ENCODE assay signal across 17 cellular contexts in the genomic region with DNA sequence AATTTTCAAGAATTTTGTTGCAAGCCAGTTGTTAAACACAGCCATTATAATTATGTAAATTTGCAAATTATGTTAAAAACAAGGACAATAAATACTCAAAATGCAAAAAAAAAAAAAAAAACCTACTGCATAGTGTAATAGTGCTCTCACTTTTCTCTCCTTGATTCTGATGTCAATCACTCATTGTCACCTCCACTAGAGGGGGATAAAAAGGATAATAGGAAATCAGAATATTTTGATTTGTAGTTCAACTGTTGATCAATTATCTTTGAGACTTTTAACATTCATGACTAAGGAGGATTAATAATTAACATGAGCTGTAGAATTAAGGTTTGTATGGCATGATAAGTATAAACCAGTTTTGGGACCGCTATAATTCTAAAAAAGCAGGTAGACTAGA. TPM values are rescaled to one million over a fixed set of nuclear protein-coding genes. Genes with fewer than 3 reads are reported as not detected.
A peak's percentile ranks its signal among the peaks of the same experiment; 100 is the strongest.
DNase-seq lines count a peak whose midpoint lies in the region; ATAC-seq and TF ChIP-seq lines count a peak whose summit lies in the region.
"Had no signal": no experiment of that assay in that cellular context is flagged by ENCODE, and none has a peak within 500 bp of the region (broad histone marks: within the 10 kb centered on the region; RNA-seq: fewer than 3 reads in every experiment).

No MANE protein-coding gene starts in this region.

- no peaks in the 10 kb centered on the region for H3F3A ChIP-seq in Loucy (ENCODE audit: low read depth)

- H4K20me1 ChIP-seq in Loucy (ENCODE audit: insufficient read depth, low read length, poor library complexity, severe bottlenecking), result no peaks in the 10 kb centered on the region

- no peak overlapping the region for H3K9ac ChIP-seq in Loucy (ENCODE audit: low read depth, low read length, poor library complexity, severe bottlenecking)

- H3K4me1 ChIP-seq in cardiac muscle cell (ENCODE audit: low read depth), result no peaks in the 10 kb centered on the region
- peaks cover 25% of the 10 kb centered on the region for H3K4me1 ChIP-seq in Loucy (ENCODE audit: insufficient read depth, low read length, poor library complexity, severe bottlenecking)
- H3K4me1 ChIP-seq: Caco-2 had no signal

- peak overlapping the region; percentile 40 for H3K27ac Mint-ChIP-seq in dendritic cell treated with granulocyte-macrophage colony-stimulating factor and Interleukin-4, amounts not matched to agents 40 ng/mL and 50 ng/mL, for 4 days
- no peak overlapping the region for H3K27ac Mint-ChIP-seq in progenitor cell of endocrine pancreas
- H3K27ac Mint-ChIP-seq: CD4-positive, alpha-beta T cell; IgD-negative memory B cell had no signal

- no peak for ATAC-seq in GM21360 (IDR thresholded peaks at IDR 0.05; ENCODE audit: unreplicated experiment)

- DNase-seq in cardiac muscle cell (ENCODE audit: low read depth in 1 of 2, low spot score in 1 of 2) (no peak), cardiac septum (ENCODE audit: low spot score) (no peak), progenitor cell of endocrine pancreas (ENCODE audit: low spot score, unreplicated experiment) (no peak), NCI-H510A (lab: John Stamatoyannopoulos, UW) (no peak)
- no peak for DNase-seq in stimulated activated CD4-positive, alpha-beta T cell treated with anti-CD3 and anti-CD28 coated beads, Interleukin-2, amount 100 ng/mL, for 48 hours
- DNase-seq: Caco-2; CD4-positive, alpha-beta T cell; GF-D8; NCI-H1105; NCI-H1694 treated with DMSO at 0.1 percent for 48 hours; NCI-H774 had no signal

- H3K36me3 ChIP-seq in cardiac muscle cell, result no peaks in the 10 kb centered on the region
- no peaks in the 10 kb centered on the region for H3K36me3 ChIP-seq in Loucy (ENCODE audit: insufficient read depth, low read length)

- peak; percentile 1 for TF ChIP-seq CTCF in cardiac muscle cell (IDR thresholded peaks at IDR 0.05; ENCODE audit: low read depth, low read length)
- TF ChIP-seq CTCF in Loucy (conservative IDR thresholded peaks at IDR 0.05; ENCODE audit: low read length), result peak; percentile 64
- TF ChIP-seq CTCF in progenitor cell of endocrine pancreas (IDR thresholded peaks at IDR 0.05; ENCODE audit: unreplicated experiment), result peak; percentile 8

- H3K4me3 Mint-ChIP-seq in dendritic cell treated with granulocyte-macrophage colony-stimulating factor and Interleukin-4, amounts not matched to agents 40 ng/mL and 50 ng/mL, for 4 days, result no peak overlapping the region
- no peak overlapping the region for H3K4me3 Mint-ChIP-seq in progenitor cell of endocrine pancreas (ENCODE audit: low read depth)
- H3K4me3 Mint-ChIP-seq: CD4-positive, alpha-beta T cell; IgD-negative memory B cell had no signal

- peaks cover 32% of the 10 kb centered on the region for H3K4me1 Mint-ChIP-seq in dendritic cell treated with granulocyte-macrophage colony-stimulating factor and Interleukin-4, amounts not matched to agents 40 ng/mL and 50 ng/mL, for 4 days (ENCODE audit: low read depth)
- no peaks in the 10 kb centered on the region for H3K4me1 Mint-ChIP-seq in progenitor cell of endocrine pancreas (ENCODE audit: low read depth)
- H3K4me1 Mint-ChIP-seq: IgD-negative memory B cell had no signal

- H3K9me3 ChIP-seq in cardiac muscle cell (ENCODE audit: low read depth), result no peaks in the 10 kb centered on the region
- no peaks in the 10 kb centered on the region for H3K9me3 ChIP-seq in Loucy (ENCODE audit: insufficient read depth, low read depth, low read length)
- H3K9me3 ChIP-seq: Caco-2 had no signal

- H3K27me3 Mint-ChIP-seq in dendritic cell treated with granulocyte-macrophage colony-stimulating factor and Interleukin-4, amounts not matched to agents 40 ng/mL and 50 ng/mL, for 4 days, result no peaks in the 10 kb centered on the region
- H3K27me3 Mint-ChIP-seq in progenitor cell of endocrine pancreas, result no peaks in the 10 kb centered on the region
- H3K27me3 Mint-ChIP-seq: IgD-negative memory B cell had no signal

- intact Hi-C loops in cardiac septum (cut with DNase I), result no loop called here
- intact Hi-C loops in dendritic cell treated with granulocyte-macrophage colony-stimulating factor and Interleukin-4, amounts not matched to agents 40 ng/mL and 50 ng/mL, for 4 days (cut with micrococcal nuclease), result no loop called here

- no peak overlapping the region for H3K4me3 ChIP-seq in cardiac muscle cell
- H3K4me3 ChIP-seq in Loucy (ENCODE audit: low read length, poor library complexity, severe bottlenecking), result no peak overlapping the region
- H3K4me3 ChIP-seq: GM12878 had no signal

- no peaks in the 10 kb centered on the region for H3K27me3 ChIP-seq in cardiac muscle cell
- H3K27me3 ChIP-seq in Loucy (ENCODE audit: insufficient read depth, low read length, poor library complexity, severe bottlenecking), result no peaks in the 10 kb centered on the region

- peaks cover 6% of the 10 kb centered on the region for H3K36me3 Mint-ChIP-seq in dendritic cell treated with granulocyte-macrophage colony-stimulating factor and Interleukin-4, amounts not matched to agents 40 ng/mL and 50 ng/mL, for 4 days (ENCODE audit: low read depth)
- no peaks in the 10 kb centered on the region for H3K36me3 Mint-ChIP-seq in progenitor cell of endocrine pancreas (ENCODE audit: insufficient read depth)
- H3K36me3 Mint-ChIP-seq: IgD-negative memory B cell had no signal

- no peaks in the 10 kb centered on the region for H3K9me3 Mint-ChIP-seq in dendritic cell treated with granulocyte-macrophage colony-stimulating factor and Interleukin-4, amounts not matched to agents 40 ng/mL and 50 ng/mL, for 4 days
- H3K9me3 Mint-ChIP-seq in progenitor cell of endocrine pancreas (ENCODE audit: low read depth), result no peaks in the 10 kb centered on the region
- H3K9me3 Mint-ChIP-seq: CD4-positive, alpha-beta T cell had no signal

- no peaks in the 10 kb centered on the region for H3K9me2 ChIP-seq in Loucy (replicated peaks; ENCODE audit: low read depth, low read length)

- no peaks in the 10 kb centered on the region for H3K79me2 ChIP-seq in Loucy (ENCODE audit: insufficient read depth, low read length)

- no peak overlapping the region for H2AFZ ChIP-seq in Loucy (ENCODE audit: low read length)

- H3K4me2 ChIP-seq in Loucy (ENCODE audit: low read depth, low read length, poor library complexity, severe bottlenecking), result no peak overlapping the region

- no peak overlapping the region for H3K27ac ChIP-seq in cardiac muscle cell
- H3K27ac ChIP-seq: 22Rv1 had no signal

RNA-seq across cellular contexts. Expression of gene PPARG, which starts 40.2 kb away (rescaled TPM):
- 0.32 and 0.45 TPM in 2 replicates for total RNA-seq in cardiac muscle cell
- polyA plus RNA-seq in cardiac muscle cell, result 1.2 TPM in 1 of 2 replicates, not detected in the other
- total RNA-seq in cardiac septum, result 7.8 TPM
- total RNA-seq in progenitor cell of endocrine pancreas, result 17.1 and 17.5 TPM in 2 replicates
- polyA plus RNA-seq: IgD-negative memory B cell had no signal

Comparison
In these comparisons a context has a peak if more than half of its experiments do, and no peak if none do; other contexts are left out.
1. CTCF ChIP-seq: peak in every context shown above with its lines; median percentile 64 in Loucy; 8 in progenitor cell of endocrine pancreas; 1 in cardiac muscle cell.